ENCODE assay signal across 26 cellular contexts in genomic region chr3:184443831-184444230, GRCh38.
"Had no signal": no experiment of that assay in that cellular context is flagged by ENCODE, and none has a peak within 500 bp of the region (broad histone marks: within the 10 kb centered on the region; RNA-seq: fewer than 3 reads in every experiment).

No MANE protein-coding gene starts in this region.

- H3K9me3 ChIP-seq: pancreas, prostate gland had no signal

- H3K4me1 Mint-ChIP-seq: endodermal cell; immature natural killer cell; stimulated activated effector memory CD8-positive, alpha-beta T cell treated with anti-CD3 and anti-CD28 coated beads, Interleukin-12 subunit alpha, Interleukin-12 subunit beta, amount 100 ng/mL, for 72 hours had no signal

- H3K27ac Mint-ChIP-seq: activated T-helper 1 cell treated with anti-CD3 and anti-CD28 coated beads, Interleukin-12 subunit alpha, Interleukin-12 subunit beta, Interleukin-2, Interleukin-4 antibody, amounts not matched to agents 30 ng/mL and 10 ng/mL and 1 ng/mL, durations not matched to agents 14 hours and 24 hours and 36 hours; dendritic cell treated with granulocyte-macrophage colony-stimulating factor and Interleukin-4, amounts not matched to agents 40 ng/mL and 50 ng/mL, for 4 days; endodermal cell; immature natural killer cell; stimulated activated effector memory CD8-positive, alpha-beta T cell treated with anti-CD3 and anti-CD28 coated beads, Interleukin-12 subunit alpha, Interleukin-12 subunit beta, amount 100 ng/mL, for 72 hours; stimulated activated naive CD8-positive, alpha-beta T cell treated with anti-CD3 and anti-CD28 coated beads, Interleukin-15, Interleukin-2, amounts not matched to agents 100 ng/mL and 50 ng/mL, for 24 hours had no signal

- H3K4me1 ChIP-seq: pancreas, prostate gland had no signal

- H3K27ac ChIP-seq: brain microvascular endothelial cell, pancreas, prostate gland, WERI-Rb-1 had no signal

- H3K36me3 ChIP-seq: brain microvascular endothelial cell, pancreas, prostate gland, WERI-Rb-1 had no signal

- H3K27me3 ChIP-seq: brain microvascular endothelial cell, pancreas had no signal

- H3K4me3 Mint-ChIP-seq: activated T-helper 1 cell treated with anti-CD3 and anti-CD28 coated beads, Interleukin-12 subunit alpha, Interleukin-12 subunit beta, Interleukin-2, Interleukin-4 antibody, amounts not matched to agents 30 ng/mL and 10 ng/mL and 1 ng/mL, durations not matched to agents 14 hours and 24 hours and 36 hours; dendritic cell treated with granulocyte-macrophage colony-stimulating factor and Interleukin-4, amounts not matched to agents 40 ng/mL and 50 ng/mL, for 4 days; endodermal cell; immature natural killer cell; naive thymus-derived CD4-positive, alpha-beta T cell; stimulated activated effector memory CD8-positive, alpha-beta T cell treated with anti-CD3 and anti-CD28 coated beads, Interleukin-12 subunit alpha, Interleukin-12 subunit beta, amount 100 ng/mL, for 72 hours; stimulated activated naive CD8-positive, alpha-beta T cell treated with anti-CD3 and anti-CD28 coated beads, Interleukin-15, Interleukin-2, amounts not matched to agents 100 ng/mL and 50 ng/mL, for 24 hours had no signal

- DNase-seq: activated CD4-positive, alpha-beta T cell treated with anti-CD3 and anti-CD28 coated beads for 48 hours; activated CD4-positive, alpha-beta T cell treated with anti-CD3 and anti-CD28 coated beads, Interleukin-2, amount 50 U/mL, for 48 hours; activated CD8-positive, alpha-beta memory T cell treated with anti-CD3 and anti-CD28 coated beads for 24 hours; activated gamma-delta T cell treated with Interleukin-2 at 50 U/mL for 16 hours; activated naive CD4-positive, alpha-beta T cell treated with anti-CD3 and anti-CD28 coated beads, Interleukin-2, amount 50 U/mL, for 16 hours; amniotic stem cell; brain microvascular endothelial cell; central memory CD4-positive, alpha-beta T cell; endodermal cell; immature natural killer cell; left colon; midbrain; naive thymus-derived CD4-positive, alpha-beta T cell; pancreas; retina; stimulated activated CD4-positive, alpha-beta T cell treated with anti-CD3 and anti-CD28 coated beads, Interleukin-4, amount 100 ng/mL, for 24 hours; T-helper 9 cell; WERI-Rb-1 had no signal

- ATAC-seq: activated CD4-positive, CD25-positive, alpha-beta regulatory T cell treated with anti-CD3 and anti-CD28 coated beads, Interleukin-2, amount 50 U/mL, for 24 hours; left colon; naive thymus-derived CD4-positive, alpha-beta T cell; pancreas; sciatic nerve; stimulated activated effector memory CD8-positive, alpha-beta T cell treated with anti-CD3 and anti-CD28 coated beads, Interleukin-12 subunit alpha, Interleukin-12 subunit beta, amount 100 ng/mL, for 72 hours had no signal

- H3K4me3 ChIP-seq: pancreas, prostate gland, skin epidermis had no signal

- H3K9me3 Mint-ChIP-seq: activated T-helper 1 cell treated with anti-CD3 and anti-CD28 coated beads, Interleukin-12 subunit alpha, Interleukin-12 subunit beta, Interleukin-2, Interleukin-4 antibody, amounts not matched to agents 30 ng/mL and 10 ng/mL and 1 ng/mL, durations not matched to agents 14 hours and 24 hours and 36 hours; endodermal cell; immature natural killer cell; stimulated activated effector memory CD8-positive, alpha-beta T cell treated with anti-CD3 and anti-CD28 coated beads, Interleukin-12 subunit alpha, Interleukin-12 subunit beta, amount 100 ng/mL, for 72 hours; stimulated activated naive CD8-positive, alpha-beta T cell treated with anti-CD3 and anti-CD28 coated beads, Interleukin-15, Interleukin-2, amounts not matched to agents 100 ng/mL and 50 ng/mL, for 24 hours had no signal

- H3K36me3 Mint-ChIP-seq: immature natural killer cell; naive thymus-derived CD4-positive, alpha-beta T cell; stimulated activated effector memory CD8-positive, alpha-beta T cell treated with anti-CD3 and anti-CD28 coated beads, Interleukin-12 subunit alpha, Interleukin-12 subunit beta, amount 100 ng/mL, for 72 hours had no signal
